8 cellular contexts compared by ENCODE assay signal in genomic region chr15:98647774-98648653, GRCh38. TPM values are rescaled to one million over a fixed set of nuclear protein-coding genes. Genes with fewer than 3 reads are reported as not detected.
DNase-seq lines count a peak whose midpoint lies in the region; ATAC-seq and TF ChIP-seq lines count a peak whose summit lies in the region.

IGF1R (plus strand) TSS chr15:98648539; CDS start chr15:98649582, 1,043 bp downstream.

- peak; percentile 52 for ATAC-seq in GM19438 (IDR thresholded peaks at IDR 0.05; ENCODE audit: low read depth, unreplicated experiment)
- peak; percentile 41 for ATAC-seq in HG03558 (IDR thresholded peaks at IDR 0.05; ENCODE audit: extremely low read depth, unreplicated experiment)

- H3K27ac ChIP-seq in C4-2B (peak within 1 kb of the TSS; percentile 64), endodermal cell (ENCODE audit: low read depth, low read length) (peak within 1 kb of the TSS; percentile 99)

- no peaks in the 10 kb centered on the region for H3K36me3 Mint-ChIP-seq in endodermal cell (ENCODE audit: low read depth)

- H3K4me1 ChIP-seq in endodermal cell (ENCODE audit: control insufficient read depth, insufficient read depth, low read length) = no peaks in the 10 kb centered on the region

- peak within 1 kb of the TSS; percentile 96 for H3K4me3 ChIP-seq in endodermal cell (ENCODE audit: low read length)

- DNase-seq in NOMO-1 treated with DMSO at 0.1 percent for 48 hours (lab: John Stamatoyannopoulos, UW; ENCODE audit: unreplicated experiment) (peak; percentile 81), endodermal cell (peak; percentile 93), mesenteric fat pad (ENCODE audit: low spot score) (peak; percentile 95)
- peak; percentile 65 to 71 for DNase-seq in activated CD8-positive, alpha-beta memory T cell treated with anti-CD3 and anti-CD28 coated beads for 4 hours (ENCODE audit: low read depth in 2 of 2)
- DNase-seq in stimulated activated CD8-positive, alpha-beta memory T cell treated with anti-CD3 and anti-CD28 coated beads, Interleukin-12 subunit alpha, Interleukin-12 subunit beta, amount 100 ng/mL, for 4 hours (ENCODE audit: low read depth) = peak; percentile 79

- no peaks in the 10 kb centered on the region for H3K36me3 ChIP-seq in endodermal cell (ENCODE audit: control insufficient read depth, insufficient read depth, low read length)

- H3K27ac Mint-ChIP-seq in endodermal cell = peak within 1 kb of the TSS; percentile 94

- peak within 1 kb of the TSS; percentile 86 for H3K4me3 Mint-ChIP-seq in endodermal cell

- peaks cover 3% of the 10 kb centered on the region for H3K27me3 ChIP-seq in endodermal cell (ENCODE audit: control insufficient read depth, insufficient read depth, low read length, poor library complexity, severe bottlenecking)

- H3K9ac ChIP-seq in endodermal cell (ENCODE audit: extremely low read depth, low read length, poor library complexity, severe bottlenecking) = peak within 1 kb of the TSS; percentile 97

- peaks cover 12% of the 10 kb centered on the region for H3K4me1 Mint-ChIP-seq in endodermal cell

- H3K9me3 ChIP-seq in endodermal cell (ENCODE audit: control insufficient read depth, low read length) = no peaks in the 10 kb centered on the region

- H3K9me3 Mint-ChIP-seq in endodermal cell = no peaks in the 10 kb centered on the region

- TF ChIP-seq CTCF in C4-2B (conservative IDR thresholded peaks at IDR 0.05) (peak; percentile 76), endodermal cell (conservative IDR thresholded peaks at IDR 0.05) (no peak)

- H3K27me3 Mint-ChIP-seq in endodermal cell (ENCODE audit: insufficient read depth) = peaks cover 1% of the 10 kb centered on the region

- WGBS in endodermal cell (ENCODE audit: insufficient coverage in 1 of 2, insufficient read length in 1 of 2), 2 experiments = 0 to 1% methylated on average over 40 to 97 of the region's 106 CpGs

RNA-seq across cellular contexts. Expression of gene IGF1R, which starts in this region (rescaled TPM):
- 100 to 1,000 TPM; 115 to 119 TPM for total RNA-seq in endodermal cell
- polyA plus RNA-seq in endodermal cell (2013, experiment 1 of 2) = 54.4 TPM
- 50.2 TPM for polyA plus RNA-seq in endodermal cell (2013, experiment 2 of 2)
- total RNA-seq in mesenteric fat pad = 29.2 TPM

Comparison
In these comparisons a context has a peak if more than half of its experiments do, and no peak if none do; other contexts are left out.
1. Peak in every context shown above with its lines: DNase-seq, ATAC-seq, H3K4me3 ChIP-seq and H3K27ac ChIP-seq.